15 cellular contexts compared by ENCODE assay signal in genomic region chr4:101696276-101697010, GRCh38.
"Had no signal": no experiment of that assay in that cellular context is flagged by ENCODE, and none has a peak within 500 bp of the region (broad histone marks: within the 10 kb centered on the region; RNA-seq: fewer than 3 reads in every experiment).

No MANE protein-coding gene starts in this region.

- H3K27ac Mint-ChIP-seq: activated CD4-positive, alpha-beta T cell treated with anti-CD3 and anti-CD28 coated beads, Interleukin-2, amount 10 ng/mL, durations not matched to agents 7 days and 5 days; activated naive CD4-positive, alpha-beta T cell treated with anti-CD3 and anti-CD28 coated beads for 36 hours; activated T-helper 17 cell treated with anti-CD3 and anti-CD28 coated beads, Interleukin-2, amount 50 U/mL, for 72 hours; brain; immature natural killer cell; naive thymus-derived CD8-positive, alpha-beta T cell; stimulated activated naive B cell treated with anti-CD40 and anti-IgM and Interleukin-4, amounts not matched to agents 10 μg/mL and 1 μg/mL and 100 μg/mL, for 72 hours; T-cell; type B pancreatic cell; WTC11 had no signal

- H3K27me3 Mint-ChIP-seq: stimulated activated naive B cell treated with anti-CD40 and anti-IgM and Interleukin-4, amounts not matched to agents 10 μg/mL and 1 μg/mL and 100 μg/mL, for 72 hours; type B pancreatic cell had no signal

- H3K4me3 Mint-ChIP-seq: activated CD4-positive, alpha-beta T cell treated with anti-CD3 and anti-CD28 coated beads, Interleukin-2, amount 10 ng/mL, durations not matched to agents 7 days and 5 days; activated naive CD4-positive, alpha-beta T cell treated with anti-CD3 and anti-CD28 coated beads for 36 hours; activated T-helper 17 cell treated with anti-CD3 and anti-CD28 coated beads, Interleukin-2, amount 50 U/mL, for 72 hours; brain; central memory CD8-positive, alpha-beta T cell; immature natural killer cell; naive thymus-derived CD8-positive, alpha-beta T cell; stimulated activated naive B cell treated with anti-CD40 and anti-IgM and Interleukin-4, amounts not matched to agents 10 μg/mL and 1 μg/mL and 100 μg/mL, for 72 hours; T-cell; type B pancreatic cell; WTC11 had no signal

- ATAC-seq: activated T-helper 17 cell treated with anti-CD3 and anti-CD28 coated beads, Interleukin-2, amount 50 U/mL, for 72 hours; naive thymus-derived CD8-positive, alpha-beta T cell; right cardiac atrium; stimulated activated naive B cell treated with anti-CD40 and anti-IgM and Interleukin-4, amounts not matched to agents 10 μg/mL and 1 μg/mL and 100 μg/mL, for 72 hours; T-cell; WTC11 had no signal

- H3K9me3 Mint-ChIP-seq: activated CD4-positive, alpha-beta T cell treated with anti-CD3 and anti-CD28 coated beads, Interleukin-2, amount 10 ng/mL, durations not matched to agents 7 days and 5 days; activated naive CD4-positive, alpha-beta T cell treated with anti-CD3 and anti-CD28 coated beads for 36 hours; activated T-helper 17 cell treated with anti-CD3 and anti-CD28 coated beads, Interleukin-2, amount 50 U/mL, for 72 hours; brain; central memory CD8-positive, alpha-beta T cell; immature natural killer cell; naive thymus-derived CD8-positive, alpha-beta T cell; stimulated activated naive B cell treated with anti-CD40 and anti-IgM and Interleukin-4, amounts not matched to agents 10 μg/mL and 1 μg/mL and 100 μg/mL, for 72 hours; T-cell; type B pancreatic cell; WTC11 had no signal

- DNase-seq: activated CD4-positive, alpha-beta T cell treated with anti-CD3 and anti-CD28 coated beads, Interleukin-2, amount 10 ng/mL, durations not matched to agents 7 days and 5 days; activated CD8-positive, alpha-beta memory T cell treated with anti-CD3 and anti-CD28 coated beads for 24 hours; activated naive CD4-positive, alpha-beta T cell treated with anti-CD3 and anti-CD28 coated beads for 36 hours; immature natural killer cell; naive thymus-derived CD8-positive, alpha-beta T cell; right cardiac atrium; stimulated activated naive B cell treated with anti-CD40 and anti-IgM and Interleukin-4, amounts not matched to agents 10 μg/mL and 1 μg/mL and 100 μg/mL, for 72 hours; substantia nigra; T-cell had no signal

- H3K4me1 Mint-ChIP-seq: activated CD4-positive, alpha-beta T cell treated with anti-CD3 and anti-CD28 coated beads, Interleukin-2, amount 10 ng/mL, durations not matched to agents 7 days and 5 days; activated T-helper 17 cell treated with anti-CD3 and anti-CD28 coated beads, Interleukin-2, amount 50 U/mL, for 72 hours; central memory CD8-positive, alpha-beta T cell; immature natural killer cell had no signal

- H3K4me3 ChIP-seq: lung had no signal
